Comparison of ENCODE assay signal across 17 cellular contexts in genomic region chr7:77664715-77665114, GRCh38.
"Had no signal": no experiment of that assay in that cellular context is flagged by ENCODE, and none has a peak within 500 bp of the region (broad histone marks: within the 10 kb centered on the region; RNA-seq: fewer than 3 reads in every experiment).

No MANE protein-coding gene starts in this region.

- H3K27ac ChIP-seq: spleen, thoracic aorta had no signal

- H3K4me1 ChIP-seq: spleen had no signal

- DNase-seq: activated CD8-positive, alpha-beta memory T cell treated with anti-CD3 and anti-CD28 coated beads for 24 hours; activated CD8-positive, alpha-beta memory T cell treated with anti-CD3 and anti-CD28 coated beads, Interleukin-2, amount 50 U/mL, for 4 hours; activated T-cell treated with anti-CD3 and anti-CD28 coated beads, Interleukin-2, amount 50 U/mL, for 24 hours; erythroblast; immature natural killer cell; kidney glomerular epithelial cell; mesendoderm; mucosa of descending colon; naive thymus-derived CD4-positive, alpha-beta T cell; spleen; stimulated activated CD4-positive, alpha-beta T cell treated with anti-CD3 and anti-CD28 coated beads, Interleukin-4, amount 100 ng/mL, for 24 hours; stimulated activated naive CD4-positive, alpha-beta T cell treated with Interleukin-2 at 50 U/mL for 16 hours; T-helper 9 cell; upper lobe of left lung had no signal

- H3K4me3 ChIP-seq: mucosa of descending colon, spleen, thoracic aorta, upper lobe of left lung had no signal

- H3K27me3 ChIP-seq: spleen, upper lobe of left lung had no signal

- ATAC-seq: activated T-helper 17 cell treated with anti-CD3 and anti-CD28 coated beads, Interleukin-2, amount 50 U/mL, for 72 hours; mucosa of descending colon; naive thymus-derived CD4-positive, alpha-beta T cell; WTC11 had no signal

- H3K9me3 ChIP-seq: mucosa of descending colon, spleen, thoracic aorta, upper lobe of left lung had no signal

- H3K36me3 ChIP-seq: thoracic aorta had no signal
